Comparison of ENCODE assay signal across 20 cellular contexts in genomic region chr4:140662082-140662869, GRCh38.
DNase-seq lines count a peak whose midpoint lies in the region; ATAC-seq and TF ChIP-seq lines count a peak whose summit lies in the region.
"Had no signal": no experiment of that assay in that cellular context is flagged by ENCODE, and none has a peak within 500 bp of the region (broad histone marks: within the 10 kb centered on the region; RNA-seq: fewer than 3 reads in every experiment).

No MANE protein-coding gene starts in this region.

- H3K4me1 Mint-ChIP-seq in stimulated activated naive CD8-positive, alpha-beta T cell treated with anti-CD3 and anti-CD28 coated beads, Interleukin-15, amount 100 ng/mL, for 72 hours: no peaks in the 10 kb centered on the region

- no peak overlapping the region for H3K27ac Mint-ChIP-seq in activated naive CD4-positive, alpha-beta T cell treated with anti-CD3 and anti-CD28 coated beads, Interleukin-2, amount 50 U/mL, for 72 hours
- H3K27ac Mint-ChIP-seq in stimulated activated naive CD8-positive, alpha-beta T cell treated with anti-CD3 and anti-CD28 coated beads, Interleukin-15, amount 100 ng/mL, for 72 hours: no peak overlapping the region
- H3K27ac Mint-ChIP-seq: HFFc6; T-helper 2 cell treated with Interferon-gamma antibody and Interleukin-4, amounts not matched to agents 5 μg/mL and 100 μg/mL, for 36 hours had no signal

- TF ChIP-seq EP300 in Ishikawa (IDR thresholded peaks at IDR 0.05; ENCODE audit: borderline replicate concordance): no peak

- H3K4me3 ChIP-seq in RWPE2 (ENCODE audit: severe bottlenecking) (no peak overlapping the region), epithelial cell of proximal tubule (ENCODE audit: low read depth, low read length) (no peak overlapping the region)
- H3K4me3 ChIP-seq: ascending aorta, pancreas, tibial nerve had no signal

- no peaks in the 10 kb centered on the region for H3K9me3 ChIP-seq in RWPE2 (ENCODE audit: severe bottlenecking)
- H3K9me3 ChIP-seq: ascending aorta, pancreas, tibial nerve had no signal

- H3K4me1 ChIP-seq in RWPE2 (ENCODE audit: insufficient read depth, poor library complexity, severe bottlenecking): peaks cover 5% of the 10 kb centered on the region
- H3K4me1 ChIP-seq: ascending aorta, pancreas, tibial nerve had no signal

- TF ChIP-seq CTCF in RWPE2 (IDR thresholded peaks at IDR 0.05; ENCODE audit: poor library complexity, severe bottlenecking): no peak
- no peak for TF ChIP-seq CTCF in epithelial cell of proximal tubule (conservative IDR thresholded peaks at IDR 0.05; ENCODE audit: low read depth, low read length)

- H3K36me3 Mint-ChIP-seq in activated naive CD4-positive, alpha-beta T cell treated with anti-CD3 and anti-CD28 coated beads, Interleukin-2, amount 50 U/mL, for 72 hours: no peaks in the 10 kb centered on the region

- DNase-seq in RWPE2 (ENCODE audit: low spot score) (no peak), epithelial cell of proximal tubule (ENCODE audit: low read depth) (peak; percentile 32), renal cortical epithelial cell (ENCODE audit: low read depth) (peak; percentile 82), AG20443 (ENCODE audit: low spot score) (no peak)
- DNase-seq in activated naive CD4-positive, alpha-beta T cell treated with anti-CD3 and anti-CD28 coated beads, Interleukin-2, amount 50 U/mL, for 72 hours (ENCODE audit: low spot score in 2 of 2): no peak
- DNase-seq in stimulated activated naive CD8-positive, alpha-beta T cell treated with anti-CD3 and anti-CD28 coated beads, Interleukin-15, amount 100 ng/mL, for 72 hours: no peak
- DNase-seq: activated effector memory CD4-positive, alpha-beta T cell treated with anti-CD3 and anti-CD28 coated beads, Interleukin-2, amount 50 U/mL, for 16 hours; DMS 273 treated with DMSO at 0.1 percent for 48 hours; HFFc6; hippocampal formation; NCI-H774; pancreas had no signal

- no peak overlapping the region for H3K27ac ChIP-seq in RWPE2 (ENCODE audit: poor library complexity, severe bottlenecking)
- H3K27ac ChIP-seq: ascending aorta, C4-2B, pancreas, tibial nerve had no signal

- no peak overlapping the region for H3K4me3 Mint-ChIP-seq in stimulated activated naive CD8-positive, alpha-beta T cell treated with anti-CD3 and anti-CD28 coated beads, Interleukin-15, amount 100 ng/mL, for 72 hours
- H3K4me3 Mint-ChIP-seq: HFFc6; stimulated activated memory B cell treated with anti-CD40 and anti-IgM and Interleukin-4, amounts not matched to agents 10 μg/mL and 1 μg/mL and 100 μg/mL, for 72 hours; T-helper 2 cell treated with Interferon-gamma antibody and Interleukin-4, amounts not matched to agents 5 μg/mL and 100 μg/mL, for 36 hours had no signal

- H3K9me3 Mint-ChIP-seq in activated naive CD4-positive, alpha-beta T cell treated with anti-CD3 and anti-CD28 coated beads, Interleukin-2, amount 50 U/mL, for 72 hours: no peaks in the 10 kb centered on the region
- no peaks in the 10 kb centered on the region for H3K9me3 Mint-ChIP-seq in stimulated activated naive CD8-positive, alpha-beta T cell treated with anti-CD3 and anti-CD28 coated beads, Interleukin-15, amount 100 ng/mL, for 72 hours
- H3K9me3 Mint-ChIP-seq: HFFc6; stimulated activated memory B cell treated with anti-CD40 and anti-IgM and Interleukin-4, amounts not matched to agents 10 μg/mL and 1 μg/mL and 100 μg/mL, for 72 hours; T-helper 2 cell treated with Interferon-gamma antibody and Interleukin-4, amounts not matched to agents 5 μg/mL and 100 μg/mL, for 36 hours had no signal

- ATAC-seq in RWPE2 (ENCODE audit: low read depth): peak; percentile 68; the same call in 2 of the 3 replicates
- no peak for ATAC-seq in activated naive CD4-positive, alpha-beta T cell treated with anti-CD3 and anti-CD28 coated beads, Interleukin-2, amount 50 U/mL, for 72 hours
- ATAC-seq in stimulated activated naive CD8-positive, alpha-beta T cell treated with anti-CD3 and anti-CD28 coated beads, Interleukin-15, amount 100 ng/mL, for 72 hours: no peak
- ATAC-seq: activated CD4-positive, CD25-positive, alpha-beta regulatory T cell treated with anti-CD3 and anti-CD28 coated beads, Interleukin-2, amount 50 U/mL, for 24 hours; Right ventricle myocardium inferior; stimulated activated memory B cell treated with anti-CD40 and anti-IgM and Interleukin-4, amounts not matched to agents 10 μg/mL and 1 μg/mL and 100 μg/mL, for 72 hours had no signal

- no peaks in the 10 kb centered on the region for H3K27me3 ChIP-seq in RWPE2 (ENCODE audit: insufficient read depth, poor library complexity, severe bottlenecking)
- H3K27me3 ChIP-seq: ascending aorta, pancreas, tibial nerve had no signal

- H3K27me3 Mint-ChIP-seq in stimulated activated naive CD8-positive, alpha-beta T cell treated with anti-CD3 and anti-CD28 coated beads, Interleukin-15, amount 100 ng/mL, for 72 hours: no peaks in the 10 kb centered on the region
- H3K27me3 Mint-ChIP-seq: stimulated activated memory B cell treated with anti-CD40 and anti-IgM and Interleukin-4, amounts not matched to agents 10 μg/mL and 1 μg/mL and 100 μg/mL, for 72 hours had no signal

- H3K36me3 ChIP-seq in RWPE2 (ENCODE audit: low read depth): peaks cover 23% of the 10 kb centered on the region

- TF ChIP-seq RAD21 in Ishikawa (IDR thresholded peaks at IDR 0.05; ENCODE audit: low read depth): no peak

TF ChIP-seq in Ishikawa, 13 proteins besides CTCF, POLR2A, EP300 and RAD21:
- TF ChIP-seq CEBPB (IDR thresholded peaks at IDR 0.05): peak; percentile 26; the same call in 1 of the 2 replicates
- no peak for TF ChIP-seq TCF12 (IDR thresholded peaks at IDR 0.05; ENCODE audit: low read depth)
- no peak for TF ChIP-seq ZBTB7A (IDR thresholded peaks at IDR 0.05; ENCODE audit: low read depth)

Comparison
In these comparisons a context has a peak if more than half of its experiments do, and no peak if none do; other contexts are left out.
1. DNase-seq: peak in epithelial cell of proximal tubule (single experiment) and renal cortical epithelial cell (single experiment); none in RWPE2 (single experiment), AG20443 (single experiment), activated naive CD4-positive, alpha-beta T cell treated with anti-CD3 and anti-CD28 coated beads, Interleukin-2, amount 50 U/mL, for 72 hours (0 of 2) and stimulated activated naive CD8-positive, alpha-beta T cell treated with anti-CD3 and anti-CD28 coated beads, Interleukin-15, amount 100 ng/mL, for 72 hours (0 of 2).